In genomic region chr1:108708726-108709660, GRCh38 we compare ENCODE assay signal across 9 cellular contexts. TPM values are rescaled to one million over a fixed set of nuclear protein-coding genes. Genes with fewer than 3 reads are reported as not detected.
DNase-seq lines count a peak whose midpoint lies in the region; ATAC-seq and TF ChIP-seq lines count a peak whose summit lies in the region.
"Had no signal": no experiment of that assay in that cellular context is flagged by ENCODE, and none has a peak within 500 bp of the region (broad histone marks: within the 10 kb centered on the region; RNA-seq: fewer than 3 reads in every experiment).

No MANE protein-coding gene starts in this region.

- H3K27me3 Mint-ChIP-seq in activated CD4-positive, alpha-beta T cell treated with anti-CD3 and anti-CD28 coated beads, Interleukin-2, amount 10 ng/mL, durations not matched to agents 24 days and 14 days, result peaks cover 16% of the 10 kb centered on the region
- peaks cover 0 to 8% of the 10 kb centered on the region in 2 donors for H3K27me3 Mint-ChIP-seq in stimulated activated naive B cell treated with anti-CD40 and anti-IgM and Interleukin-4, amounts not matched to agents 10 μg/mL and 1 μg/mL and 100 μg/mL, for 72 hours
- H3K27me3 Mint-ChIP-seq: activated naive CD8-positive, alpha-beta T cell had no signal

- DNase-seq in AG09309 (ENCODE audit: low read depth) (no peak), fibroblast of pulmonary artery (ENCODE audit: low read depth) (no peak), HPDE6-E6E7 (ENCODE audit: extremely low spot score) (no peak), heart left ventricle (no peak)
- peak; percentile 87 for DNase-seq in activated CD4-positive, alpha-beta T cell treated with anti-CD3 and anti-CD28 coated beads, Interleukin-2, amount 10 ng/mL, durations not matched to agents 24 days and 14 days
- no peak for DNase-seq in stimulated activated naive B cell treated with anti-CD40 and anti-IgM and Interleukin-4, amounts not matched to agents 10 μg/mL and 1 μg/mL and 100 μg/mL, for 72 hours

- intact Hi-C loops in activated CD4-positive, alpha-beta T cell treated with anti-CD3 and anti-CD28 coated beads, Interleukin-2, amount 10 ng/mL, durations not matched to agents 24 days and 14 days (cut with micrococcal nuclease), result loop anchor here (5.0 kb wide), 1 partner anchor 197 kb away; no protein-coding TSS in a partner anchor
- intact Hi-C loops in heart left ventricle (cut with DNase I), result no loop called here

- no peak overlapping the region for H3K4me3 Mint-ChIP-seq in activated CD4-positive, alpha-beta T cell treated with anti-CD3 and anti-CD28 coated beads, Interleukin-2, amount 10 ng/mL, durations not matched to agents 24 days and 14 days
- H3K4me3 Mint-ChIP-seq in stimulated activated naive B cell treated with anti-CD40 and anti-IgM and Interleukin-4, amounts not matched to agents 10 μg/mL and 1 μg/mL and 100 μg/mL, for 72 hours, result no peak overlapping the region
- H3K4me3 Mint-ChIP-seq: activated naive CD8-positive, alpha-beta T cell had no signal

- peaks cover 19% of the 10 kb centered on the region for H3K4me1 Mint-ChIP-seq in activated CD4-positive, alpha-beta T cell treated with anti-CD3 and anti-CD28 coated beads, Interleukin-2, amount 10 ng/mL, durations not matched to agents 24 days and 14 days
- H3K4me1 Mint-ChIP-seq in stimulated activated naive B cell treated with anti-CD40 and anti-IgM and Interleukin-4, amounts not matched to agents 10 μg/mL and 1 μg/mL and 100 μg/mL, for 72 hours, result no peaks in the 10 kb centered on the region

- peak; percentile 8 for TF ChIP-seq CTCF in AG09309 (IDR thresholded peaks at IDR 0.05; ENCODE audit: control insufficient read depth, insufficient read depth, low read depth, low read length, missing control alignments)
- TF ChIP-seq CTCF in fibroblast of pulmonary artery (IDR thresholded peaks at IDR 0.05; ENCODE audit: low read length, missing control alignments), result peak; percentile 9
- TF ChIP-seq CTCF in heart left ventricle (IDR thresholded peaks at IDR 0.05), result peak in 4 of 12 donors; percentile 5 to 26 (median 12)

- H3K4me3 ChIP-seq in AG09309 (ENCODE audit: control insufficient read depth, low read depth, low read length) (no peak overlapping the region), fibroblast of pulmonary artery (replicated peaks; ENCODE audit: low read depth, low read length) (no peak overlapping the region), heart left ventricle (no peak overlapping the region)

- H3K9me3 Mint-ChIP-seq in activated CD4-positive, alpha-beta T cell treated with anti-CD3 and anti-CD28 coated beads, Interleukin-2, amount 10 ng/mL, durations not matched to agents 24 days and 14 days, result no peaks in the 10 kb centered on the region
- no peaks in the 10 kb centered on the region for H3K9me3 Mint-ChIP-seq in stimulated activated naive B cell treated with anti-CD40 and anti-IgM and Interleukin-4, amounts not matched to agents 10 μg/mL and 1 μg/mL and 100 μg/mL, for 72 hours

- peaks cover 0 to 5% (median 0%) of the 10 kb centered on the region in 9 donors for H3K27me3 ChIP-seq in heart left ventricle

- ATAC-seq in HG02798 (IDR thresholded peaks at IDR 0.05; ENCODE audit: poor library complexity, unreplicated experiment) (peak; percentile 59), heart left ventricle (no peak), HG02763 (IDR thresholded peaks at IDR 0.05; ENCODE audit: unreplicated experiment) (no peak)
- ATAC-seq in stimulated activated naive B cell treated with anti-CD40 and anti-IgM and Interleukin-4, amounts not matched to agents 10 μg/mL and 1 μg/mL and 100 μg/mL, for 72 hours (replicated peaks), result peak; percentile 61 to 64

- no peaks in the 10 kb centered on the region for H3K9me3 ChIP-seq in heart left ventricle

- H3K4me1 ChIP-seq in heart left ventricle, result peaks cover 0 to 6% (median 0%) of the 10 kb centered on the region in 12 donors

- H3K36me3 ChIP-seq in heart left ventricle, result no peaks in the 10 kb centered on the region

- 66 to 69% (median 67%) methylated on average over 6 to 7 of the region's 7 CpGs for WGBS in heart left ventricle, 4 donors

- no peaks in the 10 kb centered on the region for H3K36me3 Mint-ChIP-seq in activated CD4-positive, alpha-beta T cell treated with anti-CD3 and anti-CD28 coated beads, Interleukin-2, amount 10 ng/mL, durations not matched to agents 24 days and 14 days (ENCODE audit: low read depth)
- no peaks in the 10 kb centered on the region for H3K36me3 Mint-ChIP-seq in stimulated activated naive B cell treated with anti-CD40 and anti-IgM and Interleukin-4, amounts not matched to agents 10 μg/mL and 1 μg/mL and 100 μg/mL, for 72 hours
- H3K36me3 Mint-ChIP-seq: activated naive CD8-positive, alpha-beta T cell had no signal

- no peak for TF ChIP-seq POLR2A in heart left ventricle (IDR thresholded peaks at IDR 0.05)

- H3K27ac Mint-ChIP-seq in activated CD4-positive, alpha-beta T cell treated with anti-CD3 and anti-CD28 coated beads, Interleukin-2, amount 10 ng/mL, durations not matched to agents 24 days and 14 days, result no peak overlapping the region
- no peak overlapping the region for H3K27ac Mint-ChIP-seq in stimulated activated naive B cell treated with anti-CD40 and anti-IgM and Interleukin-4, amounts not matched to agents 10 μg/mL and 1 μg/mL and 100 μg/mL, for 72 hours
- H3K27ac Mint-ChIP-seq: activated naive CD8-positive, alpha-beta T cell had no signal

- H3K27ac ChIP-seq in heart left ventricle, result no peak overlapping the region

RNA-seq across cellular contexts. Expression of gene FNDC7, which starts 3.7 kb away (rescaled TPM):
- total RNA-seq in activated CD4-positive, alpha-beta T cell treated with anti-CD3 and anti-CD28 coated beads, Interleukin-2, amount 10 ng/mL, durations not matched to agents 24 days and 14 days, result not detected in 2 replicates
- total RNA-seq in heart left ventricle, result under 1 TPM in 1 of 9 donors, not detected in 8; 0.08 TPM
- polyA plus RNA-seq in heart left ventricle, result not detected

RNA-seq across cellular contexts. Expression of gene PRPF38B, which starts 16.9 kb away (rescaled TPM):
- total RNA-seq in activated CD4-positive, alpha-beta T cell treated with anti-CD3 and anti-CD28 coated beads, Interleukin-2, amount 10 ng/mL, durations not matched to agents 24 days and 14 days, result 89.2 and 90.3 TPM in 2 replicates
- 10 to 100 TPM in 7 of 9 donors, 1 to 10 TPM in 2; 7.7 to 18.2 (median 13.5) TPM for total RNA-seq in heart left ventricle
- 10 to 100 TPM; 19.5 to 22.6 TPM for polyA plus RNA-seq in heart left ventricle

RNA-seq across cellular contexts. Expression of gene STXBP3, which starts 37.5 kb away (rescaled TPM):
- 41.1 and 48.9 TPM in 2 replicates for total RNA-seq in activated CD4-positive, alpha-beta T cell treated with anti-CD3 and anti-CD28 coated beads, Interleukin-2, amount 10 ng/mL, durations not matched to agents 24 days and 14 days
- total RNA-seq in heart left ventricle, result 10 to 100 TPM; 22.4 to 42.7 (median 26.1) TPM
- polyA plus RNA-seq in heart left ventricle, result 10 to 100 TPM; 19.2 to 28.8 TPM

RNA-seq across cellular contexts. Expression of gene HENMT1, which starts 48.1 kb away (rescaled TPM):
- total RNA-seq in activated CD4-positive, alpha-beta T cell treated with anti-CD3 and anti-CD28 coated beads, Interleukin-2, amount 10 ng/mL, durations not matched to agents 24 days and 14 days, result 17.5 and 17.7 TPM in 2 replicates
- total RNA-seq in heart left ventricle, result 1 to 10 TPM in 4 of 9 donors, under 1 TPM in 5; 0.44 to 4.5 (median 0.93) TPM
- 1 to 10 TPM in 1 of 2 donors, under 1 TPM in 1; 0.61 to 1.5 TPM for polyA plus RNA-seq in heart left ventricle

Comparison
In these comparisons a context has a peak if more than half of its experiments do, and no peak if none do; other contexts are left out.
1. ATAC-seq: peak in HG02798 (single experiment) and stimulated activated naive B cell treated with anti-CD40 and anti-IgM and Interleukin-4, amounts not matched to agents 10 μg/mL and 1 μg/mL and 100 μg/mL, for 72 hours (2 of 2); none in heart left ventricle (0 of 4) and HG02763 (single experiment).